Comparison of ENCODE assay signal across 11 cellular contexts in genomic region chr2:200814276-200814815, GRCh38. TPM values are rescaled to one million over a fixed set of nuclear protein-coding genes. Genes with fewer than 3 reads are reported as not detected.
DNase-seq lines count a peak whose midpoint lies in the region; ATAC-seq and TF ChIP-seq lines count a peak whose summit lies in the region.
"Had no signal": no experiment of that assay in that cellular context is flagged by ENCODE, and none has a peak within 500 bp of the region (broad histone marks: within the 10 kb centered on the region; RNA-seq: fewer than 3 reads in every experiment).

No MANE protein-coding gene starts in this region.

- H3K9me3 Mint-ChIP-seq in CD14-positive monocyte (peaks cover 0 to 4% (median 0%) of the 10 kb centered on the region in 7 donors), mesothelial cell of epicardium (no peaks in the 10 kb centered on the region)
- H3K9me3 Mint-ChIP-seq in activated T-cell treated with anti-CD3 and anti-CD28 coated beads, Interleukin-2, amount 50 U/mL, for 72 hours = no peaks in the 10 kb centered on the region

- peaks cover 36% of the 10 kb centered on the region for H3K4me1 ChIP-seq in body of pancreas

- DNase-seq in CD14-positive monocyte (ENCODE audit: low spot score) (no peak), HFF-Myc (ENCODE audit: extremely low read depth, low read depth) (no peak), mesothelial cell of epicardium (ENCODE audit: low spot score in 2 of 2, unreplicated experiment in 2 of 2) (no peak), body of pancreas (no peak), NCI-H2227 treated with DMSO at 0.1 percent for 48 hours (lab: John Stamatoyannopoulos, UW) (no peak), NCI-H2107 (lab: John Stamatoyannopoulos, UW) (no peak)
- peak; percentile 29 to 35 for DNase-seq in activated T-cell treated with anti-CD3 and anti-CD28 coated beads, Interleukin-2, amount 50 U/mL, for 72 hours
- DNase-seq: GDM1, NCI-H1092 treated with DMSO at 0.1 percent for 48 hours had no signal

- H3K9me3 ChIP-seq in body of pancreas = no peaks in the 10 kb centered on the region
- H3K9me3 ChIP-seq: HAP-1 had no signal

- H3K4me3 ChIP-seq in HFF-Myc (replicated peaks; ENCODE audit: low read depth, low read length) (0 out of 2 replicates have a peak overlapping the region, but pooled peaks have one; percentile 6), body of pancreas (no peak overlapping the region)
- H3K4me3 ChIP-seq: HAP-1 had no signal

- no peak for TF ChIP-seq POLR2A in body of pancreas (IDR thresholded peaks at IDR 0.05)

- whole genome bisulfite sequencing in body of pancreas, 2 donors = 72 to 83% methylated on average over 3 of the region's 3 CpGs

- H3K36me3 ChIP-seq in body of pancreas (replicated peaks in 1 of 2; ENCODE audit: insufficient read depth in 1 of 2, low read depth in 2 of 2) = peaks cover 17 to 34% of the 10 kb centered on the region in 2 donors

- H3K27ac Mint-ChIP-seq in CD14-positive monocyte (peak overlapping the region in 5 of 7 donors; percentile 26 to 84 (median 43)), mesothelial cell of epicardium (peak overlapping the region; percentile 26)
- H3K27ac Mint-ChIP-seq in activated T-cell treated with anti-CD3 and anti-CD28 coated beads, Interleukin-2, amount 50 U/mL, for 72 hours = peak overlapping the region; percentile 99

- H3K4me1 Mint-ChIP-seq in CD14-positive monocyte (peaks cover 39% of the 10 kb centered on the region), mesothelial cell of epicardium (peaks cover 25% of the 10 kb centered on the region)
- H3K4me1 Mint-ChIP-seq in activated T-cell treated with anti-CD3 and anti-CD28 coated beads, Interleukin-2, amount 50 U/mL, for 72 hours (ENCODE audit: low read depth) = peaks cover 71% of the 10 kb centered on the region

- peak; percentile 23 to 34 for ATAC-seq in activated T-cell treated with anti-CD3 and anti-CD28 coated beads, Interleukin-2, amount 50 U/mL, for 72 hours (replicated peaks in 1 of 2)
- ATAC-seq in body of pancreas (no peak), GM19023 (IDR thresholded peaks at IDR 0.05; ENCODE audit: unreplicated experiment) (no peak)

- no peaks in the 10 kb centered on the region for H3K27me3 ChIP-seq in body of pancreas

- TF ChIP-seq CTCF in CD14-positive monocyte (IDR thresholded peaks at IDR 0.05) = no peak
- no peak for TF ChIP-seq CTCF in HFF-Myc (IDR thresholded peaks at IDR 0.05; ENCODE audit: low read depth, low read length, missing control alignments)
- TF ChIP-seq CTCF in mesothelial cell of epicardium (IDR thresholded peaks at IDR 0.05; ENCODE audit: unreplicated experiment) = no peak
- TF ChIP-seq CTCF in body of pancreas (IDR thresholded peaks at IDR 0.05) = no peak

- H3K4me3 Mint-ChIP-seq in CD14-positive monocyte (no peak overlapping the region), mesothelial cell of epicardium (no peak overlapping the region)
- H3K4me3 Mint-ChIP-seq in activated T-cell treated with anti-CD3 and anti-CD28 coated beads, Interleukin-2, amount 50 U/mL, for 72 hours = peak overlapping the region; percentile 93 to 97

- intact Hi-C loops in CD14-positive monocyte (cut with micrococcal nuclease) (loop anchor here (5.0 to 10.0 kb wide), 4 partner anchors 48 to 638 kb away; partner anchors contain the start of genes CLK1 (in 2 of the 2), STRADB (in 1 of the 2) and TRAK2 (in 1 of the 2)), body of pancreas (cut with DNase I) (loop anchor here (10.0 kb wide), 1 partner anchor 100 kb away; no protein-coding TSS in a partner anchor)

- H3K27ac ChIP-seq in body of pancreas = no peak overlapping the region

- no peaks in the 10 kb centered on the region for H3K27me3 Mint-ChIP-seq in CD14-positive monocyte (ENCODE audit: low read depth in 3 of 3)
- H3K27me3 Mint-ChIP-seq in activated T-cell treated with anti-CD3 and anti-CD28 coated beads, Interleukin-2, amount 50 U/mL, for 72 hours (ENCODE audit: low read depth) = no peaks in the 10 kb centered on the region
- H3K27me3 Mint-ChIP-seq in mesothelial cell of epicardium (ENCODE audit: low read depth) = no peaks in the 10 kb centered on the region

- H3K36me3 Mint-ChIP-seq in CD14-positive monocyte (peaks cover 51 to 62% of the 10 kb centered on the region in 2 donors), mesothelial cell of epicardium (peaks cover 40% of the 10 kb centered on the region)
- H3K36me3 Mint-ChIP-seq in activated T-cell treated with anti-CD3 and anti-CD28 coated beads, Interleukin-2, amount 50 U/mL, for 72 hours (ENCODE audit: insufficient read depth in 2 of 2) = peaks cover 31 to 58% of the 10 kb centered on the region in 2 donors

RNA-seq across cellular contexts. Expression of gene BZW1, which starts 2.6 kb away (rescaled TPM):
- polyA plus RNA-seq in CD14-positive monocyte = 100 to 1,000 TPM; 202 to 221 TPM
- total RNA-seq in activated T-cell treated with anti-CD3 and anti-CD28 coated beads, Interleukin-2, amount 50 U/mL, for 72 hours = 100 to 1,000 TPM; 457 to 495 TPM
- total RNA-seq in mesothelial cell of epicardium = 207 to 233 TPM (median 209 TPM) in 3 replicates
- total RNA-seq in body of pancreas = 10 to 100 TPM; 45.4 to 88.3 TPM

RNA-seq across cellular contexts. Expression of gene CLK1, which starts 50.1 kb away (rescaled TPM):
- 1 to 10 TPM; 7.5 to 8.2 TPM for polyA plus RNA-seq in CD14-positive monocyte
- total RNA-seq in activated T-cell treated with anti-CD3 and anti-CD28 coated beads, Interleukin-2, amount 50 U/mL, for 72 hours = 100 to 1,000 TPM; 161 to 178 TPM
- total RNA-seq in mesothelial cell of epicardium (101 to 118 TPM (median 106 TPM) in 3 replicates), body of pancreas (100 to 1,000 TPM; 143 to 151 TPM)

Comparison
In these comparisons a context has a peak if more than half of its experiments do, and no peak if none do; other contexts are left out.
1. DNase-seq: peak in activated T-cell treated with anti-CD3 and anti-CD28 coated beads, Interleukin-2, amount 50 U/mL, for 72 hours (2 of 2); none in CD14-positive monocyte (single experiment), HFF-Myc (single experiment), mesothelial cell of epicardium (0 of 2), body of pancreas (0 of 4), NCI-H2227 treated with DMSO at 0.1 percent for 48 hours (single experiment) and NCI-H2107 (single experiment).
2. H3K27ac Mint-ChIP-seq: peak in every context shown above with its lines; median percentile 99 in activated T-cell treated with anti-CD3 and anti-CD28 coated beads, Interleukin-2, amount 50 U/mL, for 72 hours; 43 in CD14-positive monocyte; 26 in mesothelial cell of epicardium.
3. H3K4me3 Mint-ChIP-seq: peak in activated T-cell treated with anti-CD3 and anti-CD28 coated beads, Interleukin-2, amount 50 U/mL, for 72 hours (2 of 2); none in CD14-positive monocyte (0 of 2) and mesothelial cell of epicardium (single experiment).
4. ATAC-seq: peak in activated T-cell treated with anti-CD3 and anti-CD28 coated beads, Interleukin-2, amount 50 U/mL, for 72 hours (2 of 2); none in body of pancreas (single experiment) and GM19023 (single experiment).